In the genomic region with DNA sequence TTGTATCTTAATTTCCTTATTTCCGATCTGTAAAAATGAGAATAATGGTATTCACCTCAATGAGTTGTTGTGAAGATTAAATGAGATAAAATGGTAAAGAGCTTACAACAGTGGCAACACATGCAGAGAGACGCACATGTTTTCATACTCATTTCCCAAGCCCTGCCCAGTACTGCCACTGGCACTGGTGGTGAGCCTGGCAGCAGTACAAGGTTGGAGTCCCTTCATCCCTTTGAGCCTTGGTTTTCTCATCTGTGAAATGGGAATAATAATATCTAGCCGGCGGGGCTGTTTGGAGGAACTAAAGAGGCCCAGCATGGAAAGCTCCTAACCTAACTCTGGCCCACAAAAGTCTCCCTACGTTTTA, we compare ENCODE assay signal across 10 cellular contexts. TPM values are rescaled to one million over a fixed set of nuclear protein-coding genes. Genes with fewer than 3 reads are reported as not detected.
DNase-seq lines count a peak whose midpoint lies in the region; ATAC-seq, FAIRE-seq and TF ChIP-seq lines count a peak whose summit lies in the region.
"Had no signal": no experiment of that assay in that cellular context is flagged by ENCODE, and none has a peak within 500 bp of the region (broad histone marks: within the 10 kb centered on the region; RNA-seq: fewer than 3 reads in every experiment).

No MANE protein-coding gene starts in this region.

- H2AFZ ChIP-seq in astrocyte (ENCODE audit: low read depth, low read length) = no peak overlapping the region

- H3K9ac ChIP-seq in astrocyte (ENCODE audit: low read length) = peak overlapping the region; percentile 93

- POLR2A ChIA-PET in naive thymus-derived CD4-positive, alpha-beta T cell (lab: Charles Lee) = interaction anchor here (1.0 kb wide), 1 partner anchor 14 kb away, joined by 3 read pairs; no protein-coding TSS in a partner anchor

- DNase-seq in stimulated activated naive CD8-positive, alpha-beta T cell treated with anti-CD3 and anti-CD28 coated beads, Interleukin-15, amount 100 ng/mL, for 72 hours = no peak
- DNase-seq in astrocyte (ENCODE audit: low read depth) (no peak), GM10266 (ENCODE audit: extremely low spot score) (no peak), anterior cingulate cortex (lab: John Stamatoyannopoulos, UW) (no peak), HCEC 1CT (no peak), GM03348 (ENCODE audit: low spot score) (no peak)
- DNase-seq in naive thymus-derived CD4-positive, alpha-beta T cell = no peak
- DNase-seq: activated CD4-positive, alpha-beta memory T cell treated with anti-CD3 and anti-CD28 coated beads, Interleukin-2, amount 10 ng/mL, durations not matched to agents 7 days and 5 days had no signal

- H3K4me3 ChIP-seq in astrocyte (ENCODE audit: insufficient read depth, low read depth, low read length) = no peak overlapping the region
- H3K4me3 ChIP-seq in naive thymus-derived CD4-positive, alpha-beta T cell (ENCODE audit: low read length) = no peak overlapping the region

- intact Hi-C loops in naive thymus-derived CD4-positive, alpha-beta T cell (cut with micrococcal nuclease) = no loop called here

- no peak for FAIRE-seq in astrocyte (lab: Jason Lieb, UNC)

- H3K36me3 ChIP-seq in astrocyte (ENCODE audit: insufficient read depth, low read length) = no peaks in the 10 kb centered on the region
- no peaks in the 10 kb centered on the region for H3K36me3 ChIP-seq in naive thymus-derived CD4-positive, alpha-beta T cell (ENCODE audit: control insufficient read depth in 2 of 3, insufficient read depth in 3 of 3, low read length in 3 of 3)

- H3K9me3 Mint-ChIP-seq in stimulated activated naive CD8-positive, alpha-beta T cell treated with anti-CD3 and anti-CD28 coated beads, Interleukin-15, Interleukin-2, amounts not matched to agents 100 ng/mL and 50 ng/mL, for 24 hours = no peaks in the 10 kb centered on the region
- H3K9me3 Mint-ChIP-seq in stimulated activated naive CD8-positive, alpha-beta T cell treated with anti-CD3 and anti-CD28 coated beads, Interleukin-15, amount 100 ng/mL, for 72 hours = no peaks in the 10 kb centered on the region
- no peaks in the 10 kb centered on the region for H3K9me3 Mint-ChIP-seq in astrocyte (ENCODE audit: unreplicated experiment)
- no peaks in the 10 kb centered on the region for H3K9me3 Mint-ChIP-seq in naive thymus-derived CD4-positive, alpha-beta T cell
- H3K9me3 Mint-ChIP-seq: activated CD4-positive, alpha-beta memory T cell treated with anti-CD3 and anti-CD28 coated beads, Interleukin-2, amount 10 ng/mL, durations not matched to agents 7 days and 5 days had no signal

- H3K4me2 ChIP-seq in astrocyte (ENCODE audit: low read length) = peak overlapping the region; percentile 85

- H3K27me3 Mint-ChIP-seq in stimulated activated naive CD8-positive, alpha-beta T cell treated with anti-CD3 and anti-CD28 coated beads, Interleukin-15, Interleukin-2, amounts not matched to agents 100 ng/mL and 50 ng/mL, for 24 hours = peaks cover 56% of the 10 kb centered on the region
- peaks cover 75% of the 10 kb centered on the region for H3K27me3 Mint-ChIP-seq in stimulated activated naive CD8-positive, alpha-beta T cell treated with anti-CD3 and anti-CD28 coated beads, Interleukin-15, amount 100 ng/mL, for 72 hours
- peaks cover 6% of the 10 kb centered on the region for H3K27me3 Mint-ChIP-seq in astrocyte (ENCODE audit: low read depth, unreplicated experiment)
- H3K27me3 Mint-ChIP-seq in naive thymus-derived CD4-positive, alpha-beta T cell = peaks cover 45 to 68% (median 56%) of the 10 kb centered on the region in 5 donors

- CTCF ChIA-PET in naive thymus-derived CD4-positive, alpha-beta T cell (lab: Charles Lee) = no interaction called here

- no peak overlapping the region for H3K27ac Mint-ChIP-seq in stimulated activated naive CD8-positive, alpha-beta T cell treated with anti-CD3 and anti-CD28 coated beads, Interleukin-15, Interleukin-2, amounts not matched to agents 100 ng/mL and 50 ng/mL, for 24 hours
- H3K27ac Mint-ChIP-seq in stimulated activated naive CD8-positive, alpha-beta T cell treated with anti-CD3 and anti-CD28 coated beads, Interleukin-15, amount 100 ng/mL, for 72 hours = no peak overlapping the region
- peak overlapping the region; percentile 34 for H3K27ac Mint-ChIP-seq in astrocyte (ENCODE audit: unreplicated experiment)
- H3K27ac Mint-ChIP-seq in naive thymus-derived CD4-positive, alpha-beta T cell = no peak overlapping the region
- H3K27ac Mint-ChIP-seq: activated CD4-positive, alpha-beta memory T cell treated with anti-CD3 and anti-CD28 coated beads, Interleukin-2, amount 10 ng/mL, durations not matched to agents 7 days and 5 days had no signal

- H3K9me3 ChIP-seq in astrocyte (ENCODE audit: insufficient read depth, low read depth, low read length) = no peaks in the 10 kb centered on the region
- H3K9me3 ChIP-seq in naive thymus-derived CD4-positive, alpha-beta T cell (ENCODE audit: control insufficient read depth in 2 of 3, low read length in 3 of 3) = no peaks in the 10 kb centered on the region
- H3K9me3 ChIP-seq: SJSA1 had no signal

- no peak overlapping the region for H3K27ac ChIP-seq in astrocyte (ENCODE audit: low read depth, low read length)
- H3K27ac ChIP-seq in naive thymus-derived CD4-positive, alpha-beta T cell (ENCODE audit: low read depth, low read length) = no peak overlapping the region

- no peaks in the 10 kb centered on the region for H3K36me3 Mint-ChIP-seq in stimulated activated naive CD8-positive, alpha-beta T cell treated with anti-CD3 and anti-CD28 coated beads, Interleukin-15, Interleukin-2, amounts not matched to agents 100 ng/mL and 50 ng/mL, for 24 hours (ENCODE audit: low read depth)
- no peaks in the 10 kb centered on the region for H3K36me3 Mint-ChIP-seq in astrocyte (ENCODE audit: low read depth, unreplicated experiment)
- no peaks in the 10 kb centered on the region for H3K36me3 Mint-ChIP-seq in naive thymus-derived CD4-positive, alpha-beta T cell

- peaks cover 34% of the 10 kb centered on the region for H3K4me1 ChIP-seq in astrocyte (ENCODE audit: insufficient read depth, low read length)
- H3K4me1 ChIP-seq in naive thymus-derived CD4-positive, alpha-beta T cell (ENCODE audit: control insufficient read depth in 2 of 2, insufficient read depth in 2 of 2, low read length in 2 of 2) = peaks cover 4 to 7% of the 10 kb centered on the region in 2 donors

- no peaks in the 10 kb centered on the region for H3K27me3 ChIP-seq in astrocyte (ENCODE audit: insufficient read depth, low read length)
- H3K27me3 ChIP-seq in naive thymus-derived CD4-positive, alpha-beta T cell (ENCODE audit: control insufficient read depth in 2 of 2, insufficient read depth in 2 of 2, low read length in 2 of 2) = peaks cover 0 to 7% of the 10 kb centered on the region in 2 donors
- H3K27me3 ChIP-seq: SJSA1 had no signal

- TF ChIP-seq CTCF in astrocyte (IDR thresholded peaks at IDR 0.05; ENCODE audit: insufficient read depth, low read depth, low read length) (no peak), GM10266 (IDR thresholded peaks at IDR 0.05; ENCODE audit: control insufficient read depth, insufficient read depth, low read depth, missing control alignments) (no peak)

- H3K4me3 Mint-ChIP-seq in stimulated activated naive CD8-positive, alpha-beta T cell treated with anti-CD3 and anti-CD28 coated beads, Interleukin-15, Interleukin-2, amounts not matched to agents 100 ng/mL and 50 ng/mL, for 24 hours = peak overlapping the region; percentile 78
- peak overlapping the region in 1 of 2 donors; percentile 84 for H3K4me3 Mint-ChIP-seq in stimulated activated naive CD8-positive, alpha-beta T cell treated with anti-CD3 and anti-CD28 coated beads, Interleukin-15, amount 100 ng/mL, for 72 hours
- H3K4me3 Mint-ChIP-seq in astrocyte (ENCODE audit: unreplicated experiment) = peak overlapping the region; percentile 91
- H3K4me3 Mint-ChIP-seq in naive thymus-derived CD4-positive, alpha-beta T cell = peak overlapping the region in 7 of 10 donors; percentile 7 to 77 (median 61)

- H3K4me1 Mint-ChIP-seq in stimulated activated naive CD8-positive, alpha-beta T cell treated with anti-CD3 and anti-CD28 coated beads, Interleukin-15, Interleukin-2, amounts not matched to agents 100 ng/mL and 50 ng/mL, for 24 hours (ENCODE audit: low read depth) = peaks cover 20% of the 10 kb centered on the region
- peaks cover 21% of the 10 kb centered on the region for H3K4me1 Mint-ChIP-seq in stimulated activated naive CD8-positive, alpha-beta T cell treated with anti-CD3 and anti-CD28 coated beads, Interleukin-15, amount 100 ng/mL, for 72 hours
- H3K4me1 Mint-ChIP-seq in astrocyte (ENCODE audit: low read depth, unreplicated experiment) = peaks cover 35% of the 10 kb centered on the region
- peaks cover 0 to 13% (median 9%) of the 10 kb centered on the region in 7 donors for H3K4me1 Mint-ChIP-seq in naive thymus-derived CD4-positive, alpha-beta T cell

- peaks cover 38% of the 10 kb centered on the region for H3K79me2 ChIP-seq in astrocyte (ENCODE audit: insufficient read depth, low read length)

- ATAC-seq in stimulated activated naive CD8-positive, alpha-beta T cell treated with anti-CD3 and anti-CD28 coated beads, Interleukin-15, amount 100 ng/mL, for 72 hours = no peak
- ATAC-seq in naive thymus-derived CD4-positive, alpha-beta T cell = no peak

- peaks cover 31% of the 10 kb centered on the region for H4K20me1 ChIP-seq in astrocyte (ENCODE audit: insufficient read depth, low read length)

RNA-seq across cellular contexts. Expression of gene CD276, which starts 0.9 kb away (rescaled TPM):
- total RNA-seq in astrocyte = 220 and 225 TPM in 2 replicates
- 1 to 10 TPM in 2 of 5 experiments, under 1 TPM in 1, not detected in 2; 0.76 to 2.7 (median 1.9) TPM for total RNA-seq in naive thymus-derived CD4-positive, alpha-beta T cell
- polyA plus RNA-seq in naive thymus-derived CD4-positive, alpha-beta T cell = not detected

RNA-seq across cellular contexts. Expression of gene NPTN, which starts 50.1 kb away (rescaled TPM):
- total RNA-seq in astrocyte = 281 and 305 TPM in 2 replicates
- total RNA-seq in naive thymus-derived CD4-positive, alpha-beta T cell = 10 to 100 TPM; 26.8 to 48.2 (median 42.6) TPM
- polyA plus RNA-seq in naive thymus-derived CD4-positive, alpha-beta T cell = 10 to 100 TPM; 35.3 to 51.9 TPM

Comparison
In these comparisons a context has a peak if more than half of its experiments do, and no peak if none do; other contexts are left out.
1. RNA of gene CD276, which starts 0.9 kb away (total RNA-seq): 220 to 225 TPM in astrocyte; 0.76 to 2.7 TPM in naive thymus-derived CD4-positive, alpha-beta T cell; every median in the first group is over 10 times any median in the second.